22 cellular contexts compared by ENCODE assay signal in genomic region chr5:110270-110888, GRCh38. TPM values are rescaled to one million over a fixed set of nuclear protein-coding genes. Genes with fewer than 3 reads are reported as not detected.
"Had no signal": no experiment of that assay in that cellular context is flagged by ENCODE, and none has a peak within 500 bp of the region (broad histone marks: within the 10 kb centered on the region; RNA-seq: fewer than 3 reads in every experiment).

No MANE protein-coding gene starts in this region.

- H3K27me3 Mint-ChIP-seq: activated CD8-positive, alpha-beta memory T cell treated with anti-CD3 and anti-CD28 coated beads, Interleukin-2, amount 10 ng/mL, durations not matched to agents 7 days and 5 days had no signal

- H3K4me1 Mint-ChIP-seq: activated CD8-positive, alpha-beta memory T cell treated with anti-CD3 and anti-CD28 coated beads, Interleukin-2, amount 10 ng/mL, durations not matched to agents 7 days and 5 days; activated naive CD4-positive, alpha-beta T cell treated with anti-CD3 and anti-CD28 coated beads, Interleukin-2, amount 50 U/mL, for 24 hours; central memory CD8-positive, alpha-beta T cell had no signal

- H3K27ac Mint-ChIP-seq: activated CD8-positive, alpha-beta memory T cell treated with anti-CD3 and anti-CD28 coated beads, Interleukin-2, amount 10 ng/mL, durations not matched to agents 7 days and 5 days; activated naive CD4-positive, alpha-beta T cell treated with anti-CD3 and anti-CD28 coated beads, Interleukin-2, amount 50 U/mL, for 24 hours; activated T-cell treated with anti-CD3 and anti-CD28 coated beads, Interleukin-2, amount 50 U/mL, for 24 hours; activated T-helper 1 cell treated with anti-CD3 and anti-CD28 coated beads, Interleukin-12 subunit alpha, Interleukin-12 subunit beta, Interleukin-2, Interleukin-4 antibody, amounts not matched to agents 30 ng/mL and 10 ng/mL and 1 ng/mL, durations not matched to agents 14 hours and 24 hours and 36 hours; T-helper 1 cell treated with Interleukin-12 subunit alpha and Interleukin-12 subunit beta and Interleukin-4 antibody, amounts not matched to agents 30 μg/mL and 1 μg/mL, for 36 hours had no signal

- DNase-seq: activated CD4-positive, alpha-beta T cell treated with anti-CD3 and anti-CD28 coated beads for 48 hours; activated CD4-positive, alpha-beta T cell treated with anti-CD3 and anti-CD28 coated beads, Interleukin-2, amount 50 U/mL, for 4 hours; activated CD4-positive, CD25-positive, alpha-beta regulatory T cell treated with anti-CD3 and anti-CD28 coated beads, Interleukin-2, amount 50 U/mL, for 72 hours; activated CD8-positive, alpha-beta memory T cell treated with anti-CD3 and anti-CD28 coated beads, Interleukin-2, amount 10 ng/mL, durations not matched to agents 7 days and 5 days; activated effector memory CD4-positive, alpha-beta T cell treated with Interleukin-2 at 50 U/mL for 16 hours; activated naive CD4-positive, alpha-beta T cell; activated T-cell treated with anti-CD3 and anti-CD28 coated beads, Interleukin-2, amount 50 U/mL, for 24 hours; aorta; NCI-H1105 treated with DMSO at 0.1 percent for 48 hours; NCI-H1436 treated with DMSO at 0.1 percent for 48 hours; NCI-H187; NCI-H2081 treated with DMSO at 0.1 percent for 48 hours; NCI-H446; NCI-H524; PC-3; SHP77 had no signal

- H3K9me3 Mint-ChIP-seq: activated naive CD4-positive, alpha-beta T cell treated with anti-CD3 and anti-CD28 coated beads, Interleukin-2, amount 50 U/mL, for 24 hours; activated T-cell treated with anti-CD3 and anti-CD28 coated beads, Interleukin-2, amount 50 U/mL, for 24 hours had no signal

- H3K9me3 ChIP-seq: breast epithelium had no signal

- ATAC-seq: activated CD8-positive, alpha-beta memory T cell treated with anti-CD3 and anti-CD28 coated beads, Interleukin-2, amount 10 ng/mL, durations not matched to agents 7 days and 5 days; PC-3 had no signal

- H3K4me1 ChIP-seq: breast epithelium had no signal

- H3K4me3 Mint-ChIP-seq: activated CD8-positive, alpha-beta memory T cell treated with anti-CD3 and anti-CD28 coated beads, Interleukin-2, amount 10 ng/mL, durations not matched to agents 7 days and 5 days; activated naive CD4-positive, alpha-beta T cell treated with anti-CD3 and anti-CD28 coated beads, Interleukin-2, amount 50 U/mL, for 24 hours; activated T-cell treated with anti-CD3 and anti-CD28 coated beads, Interleukin-2, amount 50 U/mL, for 24 hours; activated T-helper 1 cell treated with anti-CD3 and anti-CD28 coated beads, Interleukin-12 subunit alpha, Interleukin-12 subunit beta, Interleukin-2, Interleukin-4 antibody, amounts not matched to agents 30 ng/mL and 10 ng/mL and 1 ng/mL, durations not matched to agents 14 hours and 24 hours and 36 hours; central memory CD8-positive, alpha-beta T cell; T-helper 1 cell treated with Interleukin-12 subunit alpha and Interleukin-12 subunit beta and Interleukin-4 antibody, amounts not matched to agents 30 μg/mL and 1 μg/mL, for 36 hours had no signal

- H3K4me3 ChIP-seq: breast epithelium had no signal

- H3K36me3 Mint-ChIP-seq: activated CD8-positive, alpha-beta memory T cell treated with anti-CD3 and anti-CD28 coated beads, Interleukin-2, amount 10 ng/mL, durations not matched to agents 7 days and 5 days; activated naive CD4-positive, alpha-beta T cell treated with anti-CD3 and anti-CD28 coated beads, Interleukin-2, amount 50 U/mL, for 24 hours had no signal

- H3K27me3 ChIP-seq: breast epithelium had no signal

- H3K36me3 ChIP-seq: breast epithelium had no signal

- FAIRE-seq: RCC 7860 had no signal

- H3K27ac ChIP-seq: breast epithelium had no signal

RNA-seq across cellular contexts. Expression of gene PLEKHG4B, which starts 18.4 kb away (rescaled TPM):
- total RNA-seq: activated CD8-positive, alpha-beta memory T cell treated with anti-CD3 and anti-CD28 coated beads, Interleukin-2, amount 10 ng/mL, durations not matched to agents 7 days and 5 days; activated T-helper 1 cell treated with anti-CD3 and anti-CD28 coated beads, Interleukin-12 subunit alpha, Interleukin-12 subunit beta, Interleukin-2, Interleukin-4 antibody, amounts not matched to agents 30 ng/mL and 10 ng/mL and 1 ng/mL, durations not matched to agents 14 hours and 24 hours and 36 hours had no signal
